Comparison of ENCODE assay signal across 8 cellular contexts in the genomic region with DNA sequence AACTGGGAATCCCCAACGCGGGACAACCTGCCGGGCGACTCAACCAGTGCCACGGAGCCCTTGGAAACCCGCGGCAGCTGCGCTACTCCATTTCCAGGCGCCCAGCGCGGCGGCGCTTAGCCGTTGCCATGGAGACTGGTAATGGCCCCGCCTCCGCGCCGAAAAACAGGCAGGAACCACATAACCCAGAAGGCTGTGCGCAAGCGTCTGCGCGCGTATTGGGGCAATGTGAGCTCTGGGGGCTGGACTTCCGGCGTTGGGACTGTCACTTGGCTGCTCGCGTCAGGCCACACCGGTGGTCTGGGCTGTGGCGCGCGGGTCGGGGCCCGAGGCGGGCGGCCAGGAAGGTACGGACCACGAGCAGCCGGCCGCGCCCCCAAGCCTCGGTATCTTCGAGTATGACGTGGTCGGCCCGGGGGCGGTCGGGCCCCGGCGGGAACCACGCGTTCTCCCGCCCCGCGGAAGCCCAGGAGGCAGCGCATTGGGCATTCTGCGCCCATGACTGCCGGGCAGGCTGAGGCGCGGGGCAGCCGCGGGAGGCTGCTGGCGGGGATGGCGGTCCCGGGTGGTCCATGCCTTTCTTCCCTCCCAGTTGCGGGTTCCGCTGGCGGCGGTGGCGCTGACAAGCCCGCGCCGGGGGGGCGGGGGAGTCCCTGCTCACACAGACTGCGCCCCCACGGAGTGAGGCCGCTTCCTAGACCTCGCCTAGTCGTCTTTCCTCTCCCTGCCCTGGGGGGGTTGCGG. TPM values are rescaled to one million over a fixed set of nuclear protein-coding genes. Genes with fewer than 3 reads are reported as not detected.
DNase-seq lines count a peak whose midpoint lies in the region; ATAC-seq and TF ChIP-seq lines count a peak whose summit lies in the region.

ZNF324B (plus strand) TSS at position 265 of the 744 bp plus-strand sequence. CDS start 2,080 bp downstream, outside the sequence.

- intact Hi-C loops in left ventricle myocardium superior (cut with micrococcal nuclease): no loop called here

- H3K27me3 Mint-ChIP-seq in progenitor cell of endocrine pancreas: peaks cover 23% of the 10 kb centered on the region

- peak; percentile 94 for ATAC-seq in HG02884 (IDR thresholded peaks at IDR 0.05; ENCODE audit: unreplicated experiment)
- ATAC-seq in left ventricle myocardium superior: peak; percentile 99

- TF ChIP-seq CTCF in progenitor cell of endocrine pancreas (IDR thresholded peaks at IDR 0.05; ENCODE audit: unreplicated experiment): no peak

- H3K27ac Mint-ChIP-seq in progenitor cell of endocrine pancreas: peak within 1 kb of the TSS; percentile 94

- H3K9me3 Mint-ChIP-seq in progenitor cell of endocrine pancreas (ENCODE audit: low read depth): peaks cover 8% of the 10 kb centered on the region

- DNase-seq in NCI-H146 treated with DMSO at 0.1 percent for 48 hours (lab: John Stamatoyannopoulos, UW; ENCODE audit: unreplicated experiment) (peak; percentile 98), T-helper 1 cell (peak; percentile 93 to 96 (median 95)), amniotic epithelial cell (ENCODE audit: low read depth) (peak; percentile 90), left ventricle myocardium superior (peak; percentile 98), progenitor cell of endocrine pancreas (ENCODE audit: low spot score, unreplicated experiment) (peak; percentile 93), ureter (ENCODE audit: low spot score) (peak; percentile 96)

- peak; percentile 68 for TF ChIP-seq POLR2A in GM15510 (IDR thresholded peaks at IDR 0.05; ENCODE audit: borderline replicate concordance, extremely low read depth, insufficient read length)

- H3K36me3 Mint-ChIP-seq in progenitor cell of endocrine pancreas (ENCODE audit: insufficient read depth): peaks cover 4% of the 10 kb centered on the region

- H3K4me3 Mint-ChIP-seq in progenitor cell of endocrine pancreas (ENCODE audit: low read depth): peak within 1 kb of the TSS; percentile 90

- peaks cover 8% of the 10 kb centered on the region for H3K4me1 Mint-ChIP-seq in progenitor cell of endocrine pancreas (ENCODE audit: low read depth)

RNA-seq across cellular contexts. Expression of gene ZNF324B, which starts in this region (rescaled TPM):
- total RNA-seq in left ventricle myocardium superior (3.7 TPM), progenitor cell of endocrine pancreas (10.1 and 11.2 TPM in 2 replicates), ureter (8.1 TPM)

Comparison
In these comparisons a context has a peak if more than half of its experiments do, and no peak if none do; other contexts are left out.
1. Peak in every context shown above with its lines: DNase-seq and ATAC-seq.